ENCODE assay signal across 1 cellular context in genomic region chr22:42992092-42992491, GRCh38.
TF ChIP-seq lines count a peak whose summit lies in the region.

No MANE protein-coding gene starts in this region.

TF ChIP-seq in HepG2, 621 proteins besides CTCF, POLR2A, EP300 and RAD21:
- no peak for TF ChIP-seq IKZF5 (CRISPR knock-in tag; IDR thresholded peaks at IDR 0.05)
- no peak for TF ChIP-seq CBX1 (IDR thresholded peaks at IDR 0.05; ENCODE audit: low read depth)
- no peak for TF ChIP-seq TEAD3 (CRISPR knock-in tag; optimal IDR thresholded peaks at IDR 0.05; ENCODE audit: borderline replicate concordance)
- TF ChIP-seq LBX2 (CRISPR knock-in tag; IDR thresholded peaks at IDR 0.05; ENCODE audit: borderline replicate concordance): no peak
- TF ChIP-seq ZNF468 (CRISPR knock-in tag; IDR thresholded peaks at IDR 0.05): no peak
- no peak for TF ChIP-seq HCFC1 (IDR thresholded peaks at IDR 0.05; ENCODE audit: low read depth, low read length)
- TF ChIP-seq HOXA3 (CRISPR knock-in tag; IDR thresholded peaks at IDR 0.05): no peak
- TF ChIP-seq SRSF1 (optimal IDR thresholded peaks at IDR 0.05; ENCODE audit: low read depth, low read length): no peak
- TF ChIP-seq GABPA (IDR thresholded peaks at IDR 0.05; ENCODE audit: low read depth, low read length): no peak
- no peak for TF ChIP-seq GABPA (CRISPR knock-in tag; IDR thresholded peaks at IDR 0.05; ENCODE audit: low read depth)
- no peak for TF ChIP-seq ZBTB46 (CRISPR knock-in tag; IDR thresholded peaks at IDR 0.05; ENCODE audit: borderline replicate concordance)
- TF ChIP-seq ELK4 (CRISPR knock-in tag; IDR thresholded peaks at IDR 0.05; ENCODE audit: borderline replicate concordance): no peak
- TF ChIP-seq SOX13 (IDR thresholded peaks at IDR 0.05): no peak
- no peak for TF ChIP-seq SOX13 (CRISPR knock-in tag; conservative IDR thresholded peaks at IDR 0.05 in 1 of 2, IDR thresholded peaks at IDR 0.05 in 1 of 2)
- no peak for TF ChIP-seq E2F2 (CRISPR knock-in tag; IDR thresholded peaks at IDR 0.05; ENCODE audit: borderline replicate concordance)
- TF ChIP-seq ZFP36L2 (CRISPR knock-in tag; IDR thresholded peaks at IDR 0.05): no peak
- no peak for TF ChIP-seq ZNF260 (CRISPR knock-in tag; IDR thresholded peaks at IDR 0.05; ENCODE audit: borderline replicate concordance, low read depth)
- no peak for TF ChIP-seq JUND (CRISPR knock-in tag; IDR thresholded peaks at IDR 0.05)
